ENCODE assay signal across 26 cellular contexts in genomic region chr2:221435161-221435560, GRCh38.
DNase-seq lines count a peak whose midpoint lies in the region; ATAC-seq, FAIRE-seq and TF ChIP-seq lines count a peak whose summit lies in the region.
"Had no signal": no experiment of that assay in that cellular context is flagged by ENCODE, and none has a peak within 500 bp of the region (broad histone marks: within the 10 kb centered on the region; RNA-seq: fewer than 3 reads in every experiment).

No MANE protein-coding gene starts in this region.

- H3K27ac ChIP-seq in GM23338 (ENCODE audit: low read depth) (peak overlapping the region; percentile 22; the same call in 1 of the 2 replicates), H9 (ENCODE audit: insufficient read length, low read depth, low read length) (no peak overlapping the region)
- H3K27ac ChIP-seq: A549; BLaER1 treated with 17β-estradiol and CSF1 and Interleukin-3, amounts not matched to agents 10 nM and 100 nM had no signal

- H3K18ac ChIP-seq in H9 (ENCODE audit: insufficient read length, low read depth, low read length): no peak overlapping the region

- FAIRE-seq in islet of Langerhans (lab: Jason Lieb, UNC): peak; percentile 38
- FAIRE-seq: A549, D721Med, GM12878, GM18507, H1 had no signal

- no peak overlapping the region for H3K4ac ChIP-seq in H9 (ENCODE audit: low read depth, low read length)

- H2BK12ac ChIP-seq in H9 (ENCODE audit: insufficient read length, low read depth, low read length): no peak overlapping the region

- no peak overlapping the region for H3T11ph ChIP-seq in H9 (ENCODE audit: low read length)

- H3K23ac ChIP-seq in H9 (ENCODE audit: insufficient read length, low read depth, low read length): no peak overlapping the region

- H3K79me2 ChIP-seq in GM23338 (replicated peaks; ENCODE audit: insufficient read depth) (no peaks in the 10 kb centered on the region), H9 (ENCODE audit: insufficient read depth, low read length) (no peaks in the 10 kb centered on the region)

- no peak overlapping the region for H2BK5ac ChIP-seq in H9 (ENCODE audit: insufficient read length, low read length)

- no peak overlapping the region for H2BK20ac ChIP-seq in H9 (ENCODE audit: low read depth, low read length, poor library complexity, severe bottlenecking)

- H3K23me2 ChIP-seq in H9 (ENCODE audit: insufficient read length, low read depth, low read length, poor library complexity, severe bottlenecking): no peaks in the 10 kb centered on the region

- no peak overlapping the region for H4K5ac ChIP-seq in H9 (ENCODE audit: insufficient read length, low read depth, low read length)

- H3K27ac Mint-ChIP-seq in GM23338 (peak overlapping the region; percentile 13; the same call in 1 of the 2 replicates), progenitor cell of endocrine pancreas (peak overlapping the region; percentile 80), H9 (peak overlapping the region in 1 of 3 experiments; percentile 87; a peak in 2 of 7 replicates)
- H3K27ac Mint-ChIP-seq: HFFc6 had no signal

- H2AK5ac ChIP-seq in H9 (ENCODE audit: insufficient read length, low read length): no peak overlapping the region

- peaks cover 35% of the 10 kb centered on the region for H3K4me1 Mint-ChIP-seq in GM23338
- H3K4me1 Mint-ChIP-seq in progenitor cell of endocrine pancreas (ENCODE audit: low read depth): peaks cover 17% of the 10 kb centered on the region
- peaks cover 29 to 39% of the 10 kb centered on the region in 2 experiments for H3K4me1 Mint-ChIP-seq in H9

- H4K8ac ChIP-seq in H9 (replicated peaks; ENCODE audit: insufficient read length, low read depth, low read length): no peak overlapping the region

- no peaks in the 10 kb centered on the region for H3K9me2 ChIP-seq in GM23338 (ENCODE audit: insufficient read depth)

- no peaks in the 10 kb centered on the region for H3F3A ChIP-seq in GM23338 (replicated peaks; ENCODE audit: low read depth)

- H3K4me2 ChIP-seq in GM23338 (peak overlapping the region; percentile 47), H9 (ENCODE audit: insufficient read depth, insufficient read length, low read length) (no peak overlapping the region)
- H3K4me2 ChIP-seq: A549; BLaER1 treated with 17β-estradiol and CSF1 and Interleukin-3, amounts not matched to agents 10 nM and 100 nM had no signal

- WGBS in H9 (ENCODE audit: extremely low coverage, insufficient read length, low lambda C conversion rate): no CpG with 5 or more reads among the region's 2 CpGs

- H4K91ac ChIP-seq in H9 (ENCODE audit: insufficient read length, low read depth, low read length): no peak overlapping the region

- H3K4me3 Mint-ChIP-seq in GM23338 (no peak overlapping the region), progenitor cell of endocrine pancreas (ENCODE audit: low read depth) (no peak overlapping the region), H9 (no peak overlapping the region)
- H3K4me3 Mint-ChIP-seq: CD4-positive, alpha-beta memory T cell; HFFc6 had no signal

- in situ Hi-C loops in GM13977 (cut with MboI; ENCODE audit: low pct_unique_long_range_greater_than_20kb, low sequenced_read_pairs, unreplicated experiment): no loop called here

- H3K14ac ChIP-seq in H9 (ENCODE audit: insufficient read depth, low read length): no peak overlapping the region

- H3K56ac ChIP-seq in H9 (ENCODE audit: insufficient read length, low read depth, low read length): no peak overlapping the region

- H2BK15ac ChIP-seq in H9 (ENCODE audit: low read depth, low read length): no peak overlapping the region

- no peaks in the 10 kb centered on the region for H3K36me3 ChIP-seq in GM23338 (ENCODE audit: insufficient read depth)
- H3K36me3 ChIP-seq: BE2C; BLaER1 treated with 17β-estradiol and CSF1 and Interleukin-3, amounts not matched to agents 10 nM and 100 nM had no signal

- no peaks in the 10 kb centered on the region for H3K27me3 ChIP-seq in GM23338 (ENCODE audit: insufficient read depth)
- H3K27me3 ChIP-seq in H9 (ENCODE audit: insufficient read depth, low read length): no peaks in the 10 kb centered on the region
- H3K27me3 ChIP-seq: BE2C; BLaER1 treated with 17β-estradiol and CSF1 and Interleukin-3, amounts not matched to agents 10 nM and 100 nM had no signal

- H3K4me3 ChIP-seq in GM23338: no peak overlapping the region
- H3K4me3 ChIP-seq: A549; BLaER1 treated with 17β-estradiol and CSF1 and Interleukin-3, amounts not matched to agents 10 nM and 100 nM; GM12878 had no signal

- TF ChIP-seq CTCF in GM23338 (conservative IDR thresholded peaks at IDR 0.05; ENCODE audit: low read depth in 2 of 2) (no peak), progenitor cell of endocrine pancreas (IDR thresholded peaks at IDR 0.05; ENCODE audit: unreplicated experiment) (no peak), H9 (conservative IDR thresholded peaks at IDR 0.05) (no peak), GM13977 (IDR thresholded peaks at IDR 0.05; ENCODE audit: extremely low read depth, insufficient read depth, missing control alignments) (no peak)

- H4K20me1 ChIP-seq in GM23338 (replicated peaks; ENCODE audit: insufficient read depth): no peaks in the 10 kb centered on the region
- H4K20me1 ChIP-seq in H9 (ENCODE audit: control insufficient read depth, insufficient read depth, insufficient read length): no peaks in the 10 kb centered on the region
- H4K20me1 ChIP-seq: BLaER1 treated with 17β-estradiol and CSF1 and Interleukin-3, amounts not matched to agents 10 nM and 100 nM had no signal

- no peak overlapping the region for H2AFZ ChIP-seq in GM23338
- H2AFZ ChIP-seq in H9 (ENCODE audit: low read length): no peak overlapping the region

- peaks cover 5% of the 10 kb centered on the region for H3K27me3 Mint-ChIP-seq in GM23338 (ENCODE audit: insufficient read depth, low read depth, poor library complexity)
- H3K27me3 Mint-ChIP-seq in progenitor cell of endocrine pancreas: no peaks in the 10 kb centered on the region
- no peaks in the 10 kb centered on the region for H3K27me3 Mint-ChIP-seq in H9 (ENCODE audit: low read depth)
- H3K27me3 Mint-ChIP-seq: CD4-positive, alpha-beta memory T cell had no signal

- no peak overlapping the region for H2BK120ac ChIP-seq in H9 (ENCODE audit: low read depth, low read length, poor library complexity, severe bottlenecking)

- H3K9me3 Mint-ChIP-seq in GM23338: no peaks in the 10 kb centered on the region
- H3K9me3 Mint-ChIP-seq in progenitor cell of endocrine pancreas (ENCODE audit: low read depth): no peaks in the 10 kb centered on the region
- no peaks in the 10 kb centered on the region for H3K9me3 Mint-ChIP-seq in H9
- H3K9me3 Mint-ChIP-seq: CD4-positive, alpha-beta memory T cell; HFFc6 had no signal

- DNase-seq in COLO829 (ENCODE audit: low spot score): peak; percentile 12
- DNase-seq in GM23338 (ENCODE audit: low spot score): no peak
- DNase-seq in progenitor cell of endocrine pancreas (ENCODE audit: low spot score, unreplicated experiment): no peak
- no peak for DNase-seq in H9
- no peak for DNase-seq in NCI-H1436 (lab: John Stamatoyannopoulos, UW)
- DNase-seq in GM13977 (ENCODE audit: low spot score): no peak
- DNase-seq in C1 segment of cervical spinal cord (lab: John Stamatoyannopoulos, UW): no peak
- DNase-seq: 8988T; ACHN; AML-193; BE2C; Caco-2; CD4-positive, alpha-beta memory T cell; DMS 273 treated with DMSO at 0.1 percent for 48 hours; DMS79; EL; GDM1; H7; HFFc6 had no signal

- H3K4me1 ChIP-seq in GM23338 (ENCODE audit: insufficient read depth) (peaks cover 18% of the 10 kb centered on the region), H9 (ENCODE audit: insufficient read depth, low read length) (no peaks in the 10 kb centered on the region)
- H3K4me1 ChIP-seq: A549; BE2C; BLaER1 treated with 17β-estradiol and CSF1 and Interleukin-3, amounts not matched to agents 10 nM and 100 nM; Caco-2 had no signal

- H3K9me3 ChIP-seq in H9 (ENCODE audit: control insufficient read depth, low read depth, low read length): no peaks in the 10 kb centered on the region
- H3K9me3 ChIP-seq: A549; BE2C; BLaER1 treated with 17β-estradiol and CSF1 and Interleukin-3, amounts not matched to agents 10 nM and 100 nM; Caco-2 had no signal

- H3K9ac ChIP-seq in H9 (ENCODE audit: extremely low read depth, insufficient read length, low read length): no peak overlapping the region
- H3K9ac ChIP-seq: BLaER1 treated with 17β-estradiol and CSF1 and Interleukin-3, amounts not matched to agents 10 nM and 100 nM had no signal

- ATAC-seq in GM23338: no peak
- ATAC-seq: A549, GM12878 had no signal

- H3K36me3 Mint-ChIP-seq in GM23338 (ENCODE audit: low read depth) (no peaks in the 10 kb centered on the region; the same call in 2 of the 3 replicates), progenitor cell of endocrine pancreas (ENCODE audit: insufficient read depth) (peaks cover 20% of the 10 kb centered on the region), H9 (ENCODE audit: insufficient read depth in 1 of 3, low read depth in 3 of 3) (peaks cover 10 to 33% (median 12%) of the 10 kb centered on the region in 3 experiments)

- no peaks in the 10 kb centered on the region for H3K79me1 ChIP-seq in H9 (ENCODE audit: insufficient read depth, low read depth, low read length, poor library complexity, severe bottlenecking)

TF ChIP-seq in GM23338, 12 proteins besides CTCF, POLR2A, EP300 and RAD21 (continues in another document):
- TF ChIP-seq NANOG (IDR thresholded peaks at IDR 0.05; ENCODE audit: borderline replicate concordance) (no peak), ETS1 (IDR thresholded peaks at IDR 0.05) (no peak), ZNF114 (CRISPR knock-in tag; IDR thresholded peaks at IDR 0.05) (no peak), STAT1 (IDR thresholded peaks at IDR 0.05; ENCODE audit: unreplicated experiment) (no peak), EZH2 (IDR thresholded peaks at IDR 0.05; ENCODE audit: low read depth, unreplicated experiment) (no peak), ZNF331 (CRISPR knock-in tag; IDR thresholded peaks at IDR 0.05; ENCODE audit: low read depth) (no peak)
